ENCODE assay signal across 1 cellular context in the genomic region with DNA sequence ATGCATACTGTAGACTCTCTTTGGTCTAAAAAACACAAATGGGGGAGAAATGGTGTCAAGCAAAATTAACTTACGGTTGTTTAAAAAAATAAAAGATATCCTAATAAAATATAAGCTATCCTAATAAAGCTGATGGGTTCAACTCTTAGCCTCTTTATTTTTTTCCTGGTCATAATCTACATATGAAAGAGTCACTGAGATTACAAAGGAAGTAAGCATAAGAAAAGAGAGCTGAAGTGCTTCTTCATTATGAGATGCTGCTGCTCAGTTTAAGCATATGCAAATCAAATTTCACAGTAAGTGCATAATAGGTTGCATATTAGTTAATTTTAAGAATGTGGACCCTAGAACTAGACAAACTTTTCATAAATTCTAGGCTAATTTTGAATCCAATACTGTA.
TF ChIP-seq lines count a peak whose summit lies in the region.

No MANE protein-coding gene starts in this region.

TF ChIP-seq in H1, 55 proteins besides CTCF, POLR2A, EP300 and RAD21:
- TF ChIP-seq NANOG (IDR thresholded peaks at IDR 0.05; ENCODE audit: insufficient read depth, low read depth, low read length, poor library complexity, severe bottlenecking): no peak
- TF ChIP-seq, protein P1, sequence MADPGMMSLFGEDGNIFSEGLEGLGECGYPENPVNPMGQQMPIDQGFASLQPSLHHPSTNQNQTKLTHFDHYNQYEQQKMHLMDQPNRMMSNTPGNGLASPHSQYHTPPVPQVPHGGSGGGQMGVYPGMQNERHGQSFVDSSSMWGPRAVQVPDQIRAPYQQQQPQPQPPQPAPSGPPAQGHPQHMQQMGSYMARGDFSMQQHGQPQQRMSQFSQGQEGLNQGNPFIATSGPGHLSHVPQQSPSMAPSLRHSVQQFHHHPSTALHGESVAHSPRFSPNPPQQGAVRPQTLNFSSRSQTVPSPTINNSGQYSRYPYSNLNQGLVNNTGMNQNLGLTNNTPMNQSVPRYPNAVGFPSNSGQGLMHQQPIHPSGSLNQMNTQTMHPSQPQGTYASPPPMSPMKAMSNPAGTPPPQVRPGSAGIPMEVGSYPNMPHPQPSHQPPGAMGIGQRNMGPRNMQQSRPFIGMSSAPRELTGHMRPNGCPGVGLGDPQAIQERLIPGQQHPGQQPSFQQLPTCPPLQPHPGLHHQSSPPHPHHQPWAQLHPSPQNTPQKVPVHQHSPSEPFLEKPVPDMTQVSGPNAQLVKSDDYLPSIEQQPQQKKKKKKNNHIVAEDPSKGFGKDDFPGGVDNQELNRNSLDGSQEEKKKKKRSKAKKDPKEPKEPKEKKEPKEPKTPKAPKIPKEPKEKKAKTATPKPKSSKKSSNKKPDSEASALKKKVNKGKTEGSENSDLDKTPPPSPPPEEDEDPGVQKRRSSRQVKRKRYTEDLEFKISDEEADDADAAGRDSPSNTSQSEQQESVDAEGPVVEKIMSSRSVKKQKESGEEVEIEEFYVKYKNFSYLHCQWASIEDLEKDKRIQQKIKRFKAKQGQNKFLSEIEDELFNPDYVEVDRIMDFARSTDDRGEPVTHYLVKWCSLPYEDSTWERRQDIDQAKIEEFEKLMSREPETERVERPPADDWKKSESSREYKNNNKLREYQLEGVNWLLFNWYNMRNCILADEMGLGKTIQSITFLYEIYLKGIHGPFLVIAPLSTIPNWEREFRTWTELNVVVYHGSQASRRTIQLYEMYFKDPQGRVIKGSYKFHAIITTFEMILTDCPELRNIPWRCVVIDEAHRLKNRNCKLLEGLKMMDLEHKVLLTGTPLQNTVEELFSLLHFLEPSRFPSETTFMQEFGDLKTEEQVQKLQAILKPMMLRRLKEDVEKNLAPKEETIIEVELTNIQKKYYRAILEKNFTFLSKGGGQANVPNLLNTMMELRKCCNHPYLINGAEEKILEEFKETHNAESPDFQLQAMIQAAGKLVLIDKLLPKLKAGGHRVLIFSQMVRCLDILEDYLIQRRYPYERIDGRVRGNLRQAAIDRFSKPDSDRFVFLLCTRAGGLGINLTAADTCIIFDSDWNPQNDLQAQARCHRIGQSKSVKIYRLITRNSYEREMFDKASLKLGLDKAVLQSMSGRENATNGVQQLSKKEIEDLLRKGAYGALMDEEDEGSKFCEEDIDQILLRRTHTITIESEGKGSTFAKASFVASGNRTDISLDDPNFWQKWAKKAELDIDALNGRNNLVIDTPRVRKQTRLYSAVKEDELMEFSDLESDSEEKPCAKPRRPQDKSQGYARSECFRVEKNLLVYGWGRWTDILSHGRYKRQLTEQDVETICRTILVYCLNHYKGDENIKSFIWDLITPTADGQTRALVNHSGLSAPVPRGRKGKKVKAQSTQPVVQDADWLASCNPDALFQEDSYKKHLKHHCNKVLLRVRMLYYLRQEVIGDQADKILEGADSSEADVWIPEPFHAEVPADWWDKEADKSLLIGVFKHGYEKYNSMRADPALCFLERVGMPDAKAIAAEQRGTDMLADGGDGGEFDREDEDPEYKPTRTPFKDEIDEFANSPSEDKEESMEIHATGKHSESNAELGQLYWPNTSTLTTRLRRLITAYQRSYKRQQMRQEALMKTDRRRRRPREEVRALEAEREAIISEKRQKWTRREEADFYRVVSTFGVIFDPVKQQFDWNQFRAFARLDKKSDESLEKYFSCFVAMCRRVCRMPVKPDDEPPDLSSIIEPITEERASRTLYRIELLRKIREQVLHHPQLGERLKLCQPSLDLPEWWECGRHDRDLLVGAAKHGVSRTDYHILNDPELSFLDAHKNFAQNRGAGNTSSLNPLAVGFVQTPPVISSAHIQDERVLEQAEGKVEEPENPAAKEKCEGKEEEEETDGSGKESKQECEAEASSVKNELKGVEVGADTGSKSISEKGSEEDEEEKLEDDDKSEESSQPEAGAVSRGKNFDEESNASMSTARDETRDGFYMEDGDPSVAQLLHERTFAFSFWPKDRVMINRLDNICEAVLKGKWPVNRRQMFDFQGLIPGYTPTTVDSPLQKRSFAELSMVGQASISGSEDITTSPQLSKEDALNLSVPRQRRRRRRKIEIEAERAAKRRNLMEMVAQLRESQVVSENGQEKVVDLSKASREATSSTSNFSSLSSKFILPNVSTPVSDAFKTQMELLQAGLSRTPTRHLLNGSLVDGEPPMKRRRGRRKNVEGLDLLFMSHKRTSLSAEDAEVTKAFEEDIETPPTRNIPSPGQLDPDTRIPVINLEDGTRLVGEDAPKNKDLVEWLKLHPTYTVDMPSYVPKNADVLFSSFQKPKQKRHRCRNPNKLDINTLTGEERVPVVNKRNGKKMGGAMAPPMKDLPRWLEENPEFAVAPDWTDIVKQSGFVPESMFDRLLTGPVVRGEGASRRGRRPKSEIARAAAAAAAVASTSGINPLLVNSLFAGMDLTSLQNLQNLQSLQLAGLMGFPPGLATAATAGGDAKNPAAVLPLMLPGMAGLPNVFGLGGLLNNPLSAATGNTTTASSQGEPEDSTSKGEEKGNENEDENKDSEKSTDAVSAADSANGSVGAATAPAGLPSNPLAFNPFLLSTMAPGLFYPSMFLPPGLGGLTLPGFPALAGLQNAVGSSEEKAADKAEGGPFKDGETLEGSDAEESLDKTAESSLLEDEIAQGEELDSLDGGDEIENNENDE (IDR thresholded peaks at IDR 0.05; ENCODE audit: insufficient replicate concordance, low read length): peak; percentile 87
TF ChIP-seq in H1: peak in this region for 1.
